Comparison of ENCODE assay signal across 1 cellular context in the genomic region with DNA sequence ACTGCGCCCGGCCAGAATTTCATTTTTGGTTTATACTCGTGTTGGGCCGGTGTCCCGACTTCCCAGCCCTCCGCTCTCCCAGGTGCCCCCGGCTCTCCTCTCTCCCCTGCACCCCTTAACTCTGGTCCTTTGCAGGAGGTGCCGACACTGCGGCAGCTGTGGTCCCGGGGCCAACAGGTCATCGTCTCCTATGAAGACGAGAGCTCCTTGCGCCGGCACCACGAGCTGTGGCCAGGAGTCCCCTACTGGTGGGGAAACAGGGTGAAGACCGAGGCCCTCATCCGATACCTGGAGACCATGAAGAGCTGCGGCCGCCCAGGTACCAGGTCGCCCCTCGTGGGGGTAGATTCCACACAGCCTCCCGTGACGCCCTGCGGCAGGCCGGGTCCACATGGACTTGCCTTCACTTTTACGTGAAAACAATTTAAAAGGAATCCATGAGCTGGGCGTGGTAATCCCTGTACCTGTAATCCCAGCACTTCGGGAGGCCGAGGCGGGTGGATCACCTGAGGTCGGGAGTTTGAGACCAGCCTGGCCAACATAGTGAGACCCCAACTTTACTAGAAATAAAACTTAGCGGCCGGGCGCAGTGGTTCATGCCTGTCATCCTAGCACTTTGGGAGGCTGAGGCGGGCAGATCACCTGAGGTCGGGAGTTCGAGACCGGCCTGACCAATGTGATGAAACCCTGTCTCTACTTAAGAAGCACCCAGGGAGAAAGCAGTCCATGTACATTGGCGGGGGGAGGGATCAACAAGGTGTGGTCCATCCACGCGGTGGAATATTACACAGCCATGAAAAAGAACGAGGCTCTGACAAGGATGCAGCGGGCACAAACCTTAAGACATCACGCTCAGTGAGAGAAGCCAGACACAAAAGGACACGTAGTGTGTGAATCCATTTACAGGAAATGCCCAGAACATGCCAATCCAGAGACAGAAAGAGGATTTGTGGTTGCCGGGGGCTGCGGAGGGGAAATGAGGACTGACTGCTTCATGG.
TF ChIP-seq lines count a peak whose summit lies in the region.

No MANE protein-coding gene starts in this region.

TF ChIP-seq in HEK293, 187 proteins besides CTCF, POLR2A, EP300 and RAD21 (continued from another document):
- TF ChIP-seq ZBTB49 (tag by site-specific recombination; IDR thresholded peaks at IDR 0.05; ENCODE audit: low read depth) (no peak), ZNF596 (tag by site-specific recombination; IDR thresholded peaks at IDR 0.05) (no peak), ZNF146 (tag by site-specific recombination; IDR thresholded peaks at IDR 0.05) (peak; percentile 100), ZNF514 (tag by site-specific recombination; IDR thresholded peaks at IDR 0.05) (no peak), ZNF239 (tag by site-specific recombination; IDR thresholded peaks at IDR 0.05) (peak; percentile 92), ZNF791 (tag by site-specific recombination; IDR thresholded peaks at IDR 0.05) (no peak), PATZ1 (tag by site-specific recombination; IDR thresholded peaks at IDR 0.05) (no peak), ZNF335 (tag by site-specific recombination; conservative IDR thresholded peaks at IDR 0.05) (no peak), ZBTB48 (tag by site-specific recombination; IDR thresholded peaks at IDR 0.05) (no peak)
- TF ChIP-seq, protein P1, sequence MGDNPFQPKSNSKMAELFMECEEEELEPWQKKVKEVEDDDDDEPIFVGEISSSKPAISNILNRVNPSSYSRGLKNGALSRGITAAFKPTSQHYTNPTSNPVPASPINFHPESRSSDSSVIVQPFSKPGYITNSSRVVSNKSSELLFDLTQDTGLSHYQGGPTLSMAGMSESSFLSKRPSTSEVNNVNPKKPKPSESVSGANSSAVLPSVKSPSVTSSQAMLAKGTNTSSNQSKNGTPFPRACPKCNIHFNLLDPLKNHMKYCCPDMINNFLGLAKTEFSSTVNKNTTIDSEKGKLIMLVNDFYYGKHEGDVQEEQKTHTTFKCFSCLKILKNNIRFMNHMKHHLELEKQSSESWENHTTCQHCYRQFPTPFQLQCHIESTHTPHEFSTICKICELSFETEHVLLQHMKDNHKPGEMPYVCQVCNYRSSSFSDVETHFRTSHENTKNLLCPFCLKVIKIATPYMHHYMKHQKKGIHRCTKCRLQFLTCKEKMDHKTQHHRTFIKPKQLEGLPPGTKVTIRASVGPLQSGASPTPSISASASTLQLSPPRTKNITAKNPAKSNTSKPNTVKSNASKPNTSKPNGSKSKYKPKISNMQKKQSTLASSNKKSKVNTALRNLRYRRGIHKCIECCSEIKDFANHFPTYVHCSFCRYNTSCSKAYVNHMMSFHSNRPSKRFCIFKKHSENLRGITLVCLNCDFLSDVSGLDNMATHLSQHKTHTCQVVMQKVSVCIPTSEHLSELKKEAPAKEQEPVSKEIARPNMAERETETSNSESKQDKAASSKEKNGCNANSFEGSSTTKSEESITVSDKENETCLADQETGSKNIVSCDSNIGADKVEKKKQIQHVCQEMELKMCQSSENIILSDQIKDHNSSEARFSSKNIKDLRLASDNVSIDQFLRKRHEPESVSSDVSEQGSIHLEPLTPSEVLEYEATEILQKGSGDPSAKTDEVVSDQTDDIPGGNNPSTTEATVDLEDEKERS (tag by site-specific recombination; IDR thresholded peaks at IDR 0.05) = 0 out of 2 replicates have a peak, but pooled peaks have one; percentile 45
- TF ChIP-seq, protein P2, sequence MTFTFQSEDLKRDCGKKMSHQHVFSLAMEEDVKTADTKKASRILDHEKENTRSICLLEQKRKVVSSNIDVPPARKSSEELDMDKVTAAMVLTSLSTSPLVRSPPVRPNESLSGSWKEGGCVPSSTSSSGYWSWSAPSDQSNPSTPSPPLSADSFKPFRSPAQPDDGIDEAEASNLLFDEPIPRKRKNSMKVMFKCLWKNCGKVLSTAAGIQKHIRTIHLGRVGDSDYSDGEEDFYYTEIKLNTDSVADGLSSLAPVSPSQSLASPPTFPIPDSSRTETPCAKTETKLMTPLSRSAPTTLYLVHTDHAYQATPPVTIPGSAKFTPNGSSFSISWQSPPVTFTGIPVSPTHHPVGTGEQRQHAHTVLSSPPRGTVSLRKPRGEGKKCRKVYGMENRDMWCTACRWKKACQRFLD (tag by site-specific recombination; IDR thresholded peaks at IDR 0.05) = no peak
- TF ChIP-seq, protein P3, sequence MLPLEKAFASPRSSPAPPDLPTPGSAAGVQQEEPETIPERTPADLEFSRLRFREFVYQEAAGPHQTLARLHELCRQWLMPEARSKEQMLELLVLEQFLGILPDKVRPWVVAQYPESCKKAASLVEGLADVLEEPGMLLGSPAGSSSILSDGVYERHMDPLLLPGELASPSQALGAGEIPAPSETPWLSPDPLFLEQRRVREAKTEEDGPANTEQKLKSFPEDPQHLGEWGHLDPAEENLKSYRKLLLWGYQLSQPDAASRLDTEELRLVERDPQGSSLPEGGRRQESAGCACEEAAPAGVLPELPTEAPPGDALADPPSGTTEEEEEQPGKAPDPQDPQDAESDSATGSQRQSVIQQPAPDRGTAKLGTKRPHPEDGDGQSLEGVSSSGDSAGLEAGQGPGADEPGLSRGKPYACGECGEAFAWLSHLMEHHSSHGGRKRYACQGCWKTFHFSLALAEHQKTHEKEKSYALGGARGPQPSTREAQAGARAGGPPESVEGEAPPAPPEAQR (tag by site-specific recombination; IDR thresholded peaks at IDR 0.05) = no peak
